In the genomic region with DNA sequence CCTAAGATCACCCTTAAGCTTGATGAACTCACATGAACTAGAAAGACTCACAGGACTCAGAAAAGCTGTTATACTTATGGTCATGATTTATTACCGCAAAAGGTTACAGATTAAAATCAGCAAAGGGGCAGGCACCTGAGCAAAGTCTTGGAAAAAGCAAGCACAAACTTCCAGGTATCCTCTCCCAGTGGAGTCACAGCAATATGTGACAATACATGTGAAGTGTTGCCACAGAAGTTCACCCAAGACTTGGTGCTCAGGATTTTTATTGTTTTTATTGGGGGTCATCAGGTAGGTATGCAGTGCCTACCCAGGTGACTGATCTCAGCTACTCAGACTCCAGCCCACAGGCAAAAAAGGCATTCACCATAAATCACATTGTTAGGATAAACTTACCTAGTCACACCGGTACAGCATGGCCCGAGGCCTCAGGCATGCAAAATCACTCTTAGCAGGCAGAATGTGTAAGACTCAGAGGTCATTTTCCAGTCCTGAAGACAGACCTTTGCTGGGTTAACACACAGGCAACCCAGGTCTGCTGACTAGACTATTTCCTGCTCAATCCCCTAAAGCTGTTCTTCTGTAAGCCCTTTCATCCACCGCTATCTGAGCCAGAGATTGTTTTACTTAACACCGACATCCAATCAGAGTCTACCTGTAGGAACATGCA, we compare ENCODE assay signal across 17 cellular contexts. TPM values are rescaled to one million over a fixed set of nuclear protein-coding genes. Genes with fewer than 3 reads are reported as not detected.
DNase-seq lines count a peak whose midpoint lies in the region; ATAC-seq and TF ChIP-seq lines count a peak whose summit lies in the region.
"Had no signal": no experiment of that assay in that cellular context is flagged by ENCODE, and none has a peak within 500 bp of the region (broad histone marks: within the 10 kb centered on the region; RNA-seq: fewer than 3 reads in every experiment).

No MANE protein-coding gene starts in this region.

- H3K27me3 ChIP-seq in left lung (no peaks in the 10 kb centered on the region), osteoblast (ENCODE audit: insufficient read depth, low read length) (no peaks in the 10 kb centered on the region)
- H3K27me3 ChIP-seq: brain microvascular endothelial cell, dorsolateral prefrontal cortex, heart right ventricle had no signal

- TF ChIP-seq CTCF in Calu3 (IDR thresholded peaks at IDR 0.05; ENCODE audit: unreplicated experiment): no peak
- TF ChIP-seq CTCF in epithelial cell of esophagus (IDR thresholded peaks at IDR 0.05; ENCODE audit: insufficient read depth, low read depth, low read length, missing control alignments): no peak
- TF ChIP-seq CTCF in left lung (IDR thresholded peaks at IDR 0.05): no peak
- no peak for TF ChIP-seq CTCF in osteoblast (IDR thresholded peaks at IDR 0.05; ENCODE audit: extremely low read depth, low read depth, low read length)

- no peak overlapping the region for H3K27ac ChIP-seq in left lung
- H3K27ac ChIP-seq in osteoblast (ENCODE audit: low read depth, low read length): no peak overlapping the region
- H3K27ac ChIP-seq: brain microvascular endothelial cell, dorsolateral prefrontal cortex, heart right ventricle, parathyroid adenoma, thoracic aorta had no signal

- H3K4me1 Mint-ChIP-seq in Calu3 (ENCODE audit: low read depth, unreplicated experiment): peaks cover 30% of the 10 kb centered on the region

- H3K9me3 ChIP-seq in left lung (no peaks in the 10 kb centered on the region), osteoblast (ENCODE audit: low read depth, low read length) (no peaks in the 10 kb centered on the region)
- H3K9me3 ChIP-seq: thoracic aorta had no signal

- no peak for DNase-seq in Calu3
- DNase-seq in NCI-H82 treated with DMSO at 0.1 percent for 48 hours (lab: John Stamatoyannopoulos, UW; ENCODE audit: unreplicated experiment): peak; percentile 26
- peak; percentile 97 for DNase-seq in epithelial cell of esophagus (ENCODE audit: low read depth)
- DNase-seq in left lung: no peak
- DNase-seq in NCI-H510A treated with DMSO at 0.1 percent for 48 hours (lab: John Stamatoyannopoulos, UW): no peak
- DNase-seq in osteoblast (ENCODE audit: insufficient read length, low spot score, missing footprints): no peak
- DNase-seq: activated CD4-positive, alpha-beta memory T cell treated with anti-CD3 and anti-CD28 coated beads, Interleukin-2, amount 10 ng/mL, durations not matched to agents 7 days and 5 days; brain microvascular endothelial cell; dorsolateral prefrontal cortex; heart right ventricle; left cardiac atrium; NCI-H1092; T-helper 1 cell had no signal

- intact Hi-C loops in Calu3 (cut with micrococcal nuclease; ENCODE audit: unreplicated experiment) (loop anchor here (5.0 kb wide), 1 partner anchor 53 kb away; no protein-coding TSS in a partner anchor), left lung (cut with DNase I) (no loop called here)

- ATAC-seq in left lung (peak; percentile 42), HG03159 (IDR thresholded peaks at IDR 0.05; ENCODE audit: unreplicated experiment) (no peak), GM19328 (IDR thresholded peaks at IDR 0.05; ENCODE audit: unreplicated experiment) (no peak)
- ATAC-seq: heart right ventricle, left cardiac atrium had no signal

- no peaks in the 10 kb centered on the region for H3K4me1 ChIP-seq in left lung
- H3K4me1 ChIP-seq in osteoblast (ENCODE audit: insufficient read depth, low read length): peaks cover 12% of the 10 kb centered on the region
- H3K4me1 ChIP-seq: parathyroid adenoma had no signal

- no peak overlapping the region for H3K4me3 Mint-ChIP-seq in Calu3 (ENCODE audit: low read depth, unreplicated experiment)
- H3K4me3 Mint-ChIP-seq: activated CD4-positive, alpha-beta memory T cell treated with anti-CD3 and anti-CD28 coated beads, Interleukin-2, amount 10 ng/mL, durations not matched to agents 7 days and 5 days had no signal

- H2AFZ ChIP-seq in osteoblast (ENCODE audit: low read length): no peak overlapping the region
- H2AFZ ChIP-seq: parathyroid adenoma had no signal

- H3K36me3 ChIP-seq in left lung (no peaks in the 10 kb centered on the region), osteoblast (ENCODE audit: insufficient read depth, low read length) (no peaks in the 10 kb centered on the region)
- H3K36me3 ChIP-seq: brain microvascular endothelial cell, heart right ventricle, thoracic aorta had no signal

- peak overlapping the region; percentile 70 for H3K27ac Mint-ChIP-seq in Calu3 (ENCODE audit: unreplicated experiment)
- H3K27ac Mint-ChIP-seq: activated CD4-positive, alpha-beta memory T cell treated with anti-CD3 and anti-CD28 coated beads, Interleukin-2, amount 10 ng/mL, durations not matched to agents 7 days and 5 days had no signal

- no peaks in the 10 kb centered on the region for H3K9me3 Mint-ChIP-seq in Calu3 (ENCODE audit: low read depth, unreplicated experiment)
- H3K9me3 Mint-ChIP-seq: activated CD4-positive, alpha-beta memory T cell treated with anti-CD3 and anti-CD28 coated beads, Interleukin-2, amount 10 ng/mL, durations not matched to agents 7 days and 5 days had no signal

- no peak overlapping the region for H3K4me2 ChIP-seq in osteoblast (ENCODE audit: insufficient read depth, low read length)

- no peaks in the 10 kb centered on the region for H3K79me2 ChIP-seq in osteoblast (ENCODE audit: insufficient read depth, low read length)
- H3K79me2 ChIP-seq: parathyroid adenoma had no signal

- H3K4me3 ChIP-seq in epithelial cell of esophagus (ENCODE audit: low read length) (no peak overlapping the region), left lung (no peak overlapping the region), osteoblast (ENCODE audit: insufficient read depth, low read length) (no peak overlapping the region)
- H3K4me3 ChIP-seq: dorsolateral prefrontal cortex, heart right ventricle, thoracic aorta had no signal

- H3K36me3 Mint-ChIP-seq in Calu3 (ENCODE audit: insufficient read depth, unreplicated experiment): no peaks in the 10 kb centered on the region

- no peaks in the 10 kb centered on the region for H4K20me1 ChIP-seq in osteoblast (ENCODE audit: insufficient read depth, low read length)

- BruUV-seq in Calu3 (replicated peaks; lab: Mats Ljungman, UMichigan): no TSS peak

- H3K27me3 Mint-ChIP-seq in Calu3 (ENCODE audit: unreplicated experiment): no peaks in the 10 kb centered on the region

- CTCF ChIA-PET in Calu3 (lab: Charles Lee): interaction anchor here (0.6 kb wide), 1 partner anchor 1704 kb away, joined by 10 read pairs; no protein-coding TSS in a partner anchor

RNA-seq across cellular contexts. Expression of a gene that starts 55.6 kb away (rescaled TPM):
- total RNA-seq in Calu3 (2022) (23.2 and 28.0 TPM in 2 replicates), left lung (10 to 100 TPM; 10.1 to 11.7 TPM), osteoblast (10.9 TPM in 2 replicates)

Comparison
In these comparisons a context has a peak if more than half of its experiments do, and no peak if none do; other contexts are left out.
1. DNase-seq: peak in NCI-H82 treated with DMSO at 0.1 percent for 48 hours (single experiment) and epithelial cell of esophagus (single experiment); none in Calu3 (single experiment), left lung (0 of 2), NCI-H510A treated with DMSO at 0.1 percent for 48 hours (single experiment) and osteoblast (single experiment).